24 cellular contexts compared by ENCODE assay signal in genomic region chr19:28641395-28641794, GRCh38.
"Had no signal": no experiment of that assay in that cellular context is flagged by ENCODE, and none has a peak within 500 bp of the region (broad histone marks: within the 10 kb centered on the region; RNA-seq: fewer than 3 reads in every experiment).

No MANE protein-coding gene starts in this region.

- H3K4me3 ChIP-seq: SK-N-MC had no signal

- H3K27ac ChIP-seq: SK-N-MC had no signal

- H3K27ac Mint-ChIP-seq: activated CD4-positive, alpha-beta T cell treated with anti-CD3 and anti-CD28 coated beads for 36 hours; activated CD8-positive, alpha-beta T cell treated with anti-CD3 and anti-CD28 coated beads, Interleukin-2, amount 10 ng/mL, durations not matched to agents 7 days and 5 days; activated naive CD4-positive, alpha-beta T cell treated with anti-CD3 and anti-CD28 coated beads, Interleukin-2, amount 50 U/mL, for 24 hours; activated T-helper 1 cell treated with anti-CD3 and anti-CD28 coated beads, Interleukin-12 subunit alpha, Interleukin-12 subunit beta, Interleukin-2, Interleukin-4 antibody, amounts not matched to agents 30 ng/mL and 10 ng/mL and 1 ng/mL, durations not matched to agents 14 hours and 24 hours and 36 hours; T-cell had no signal

- H3K4me1 Mint-ChIP-seq: activated CD4-positive, alpha-beta T cell treated with anti-CD3 and anti-CD28 coated beads for 36 hours; activated naive CD4-positive, alpha-beta T cell treated with anti-CD3 and anti-CD28 coated beads, Interleukin-2, amount 50 U/mL, for 24 hours; T-cell had no signal

- DNase-seq: activated CD4-positive, alpha-beta T cell treated with anti-CD3 and anti-CD28 coated beads for 36 hours; activated CD4-positive, CD25-positive, alpha-beta regulatory T cell; activated CD8-positive, alpha-beta memory T cell treated with anti-CD3 and anti-CD28 coated beads, Interleukin-2, amount 50 U/mL, for 48 hours; activated CD8-positive, alpha-beta T cell treated with anti-CD3 and anti-CD28 coated beads, Interleukin-2, amount 10 ng/mL, durations not matched to agents 7 days and 5 days; activated effector memory CD4-positive, alpha-beta T cell treated with Interleukin-2 at 50 U/mL for 16 hours; activated naive CD4-positive, alpha-beta T cell; activated T-cell treated with anti-CD3 and anti-CD28 coated beads, Interleukin-2, amount 50 U/mL, for 1 hour; aorta; central memory CD4-positive, alpha-beta T cell; Karpas-422; NCI-H1048; NCI-H146; NCI-H187 treated with DMSO at 0.1 percent for 48 hours; NCI-H2081 treated with DMSO at 0.1 percent for 48 hours; NCI-H446 treated with DMSO at 0.1 percent for 48 hours; NCI-H524 treated with DMSO at 0.1 percent for 48 hours; NCI-H748 treated with DMSO at 0.1 percent for 48 hours; SIG-M5; T-cell; T-helper 2 cell; T1000 had no signal

- H3K4me3 Mint-ChIP-seq: activated CD4-positive, alpha-beta T cell treated with anti-CD3 and anti-CD28 coated beads for 36 hours; activated CD8-positive, alpha-beta T cell treated with anti-CD3 and anti-CD28 coated beads, Interleukin-2, amount 10 ng/mL, durations not matched to agents 7 days and 5 days; activated naive CD4-positive, alpha-beta T cell treated with anti-CD3 and anti-CD28 coated beads, Interleukin-2, amount 50 U/mL, for 24 hours; activated T-helper 1 cell treated with anti-CD3 and anti-CD28 coated beads, Interleukin-12 subunit alpha, Interleukin-12 subunit beta, Interleukin-2, Interleukin-4 antibody, amounts not matched to agents 30 ng/mL and 10 ng/mL and 1 ng/mL, durations not matched to agents 14 hours and 24 hours and 36 hours; T-cell had no signal

- H3K27me3 Mint-ChIP-seq: activated CD4-positive, alpha-beta T cell treated with anti-CD3 and anti-CD28 coated beads for 36 hours; T-cell had no signal

- H3K9me3 Mint-ChIP-seq: activated naive CD4-positive, alpha-beta T cell treated with anti-CD3 and anti-CD28 coated beads, Interleukin-2, amount 50 U/mL, for 24 hours; activated T-helper 1 cell treated with anti-CD3 and anti-CD28 coated beads, Interleukin-12 subunit alpha, Interleukin-12 subunit beta, Interleukin-2, Interleukin-4 antibody, amounts not matched to agents 30 ng/mL and 10 ng/mL and 1 ng/mL, durations not matched to agents 14 hours and 24 hours and 36 hours; T-cell had no signal

- ATAC-seq: activated CD4-positive, alpha-beta T cell treated with anti-CD3 and anti-CD28 coated beads for 36 hours; activated CD8-positive, alpha-beta T cell treated with anti-CD3 and anti-CD28 coated beads, Interleukin-2, amount 10 ng/mL, durations not matched to agents 7 days and 5 days; T-cell had no signal

- H3K36me3 Mint-ChIP-seq: activated naive CD4-positive, alpha-beta T cell treated with anti-CD3 and anti-CD28 coated beads, Interleukin-2, amount 50 U/mL, for 24 hours; T-cell had no signal
